In genomic region chr1:100699744-100700143, GRCh38 we compare ENCODE assay signal across 23 cellular contexts. TPM values are rescaled to one million over a fixed set of nuclear protein-coding genes. Genes with fewer than 3 reads are reported as not detected.
DNase-seq lines count a peak whose midpoint lies in the region; ATAC-seq and TF ChIP-seq lines count a peak whose summit lies in the region.
"Had no signal": no experiment of that assay in that cellular context is flagged by ENCODE, and none has a peak within 500 bp of the region (broad histone marks: within the 10 kb centered on the region; RNA-seq: fewer than 3 reads in every experiment).

No MANE protein-coding gene starts in this region.

- no peaks in the 10 kb centered on the region for H3F3A ChIP-seq in smooth muscle cell (ENCODE audit: low read depth)

- H3K27me3 ChIP-seq in ascending aorta = no peaks in the 10 kb centered on the region
- H3K27me3 ChIP-seq in smooth muscle cell (ENCODE audit: low read depth) = no peaks in the 10 kb centered on the region
- H3K27me3 ChIP-seq: testis had no signal

- BruUV-seq in OCI-LY7 (replicated peaks; lab: Mats Ljungman, UMichigan) = no TSS peak

- peak overlapping the region; percentile 8 for H3K4me2 ChIP-seq in smooth muscle cell
- no peak overlapping the region for H3K4me2 ChIP-seq in OCI-LY7 (ENCODE audit: low read length)

- POLR2A ChIA-PET in OCI-LY7 (lab: Charles Lee) = no interaction called here

- H3K27ac ChIP-seq in ascending aorta (peak overlapping the region; percentile 57 to 64), smooth muscle cell (ENCODE audit: low read depth) (peak overlapping the region; percentile 21), OCI-LY7 (ENCODE audit: low read depth, low read length, poor library complexity, severe bottlenecking) (no peak overlapping the region)
- H3K27ac ChIP-seq: coronary artery, prostate gland, testis had no signal

- H3K9me3 ChIP-seq in ascending aorta (peaks cover 0 to 8% of the 10 kb centered on the region in 2 donors), smooth muscle cell (replicated peaks; ENCODE audit: low read depth) (no peaks in the 10 kb centered on the region), OCI-LY7 (ENCODE audit: low read length) (no peaks in the 10 kb centered on the region)
- H3K9me3 ChIP-seq: prostate gland, testis had no signal

- 68% methylated on average over 1 of the region's 1 CpG for WGBS in smooth muscle cell (ENCODE audit: low lambda C conversion rate)

- CTCF ChIA-PET in OCI-LY7 (lab: Charles Lee; ENCODE audit: unreplicated experiment) = no interaction called here

- H2AFZ ChIP-seq in smooth muscle cell (ENCODE audit: low read depth) = peak overlapping the region; percentile 40
- H2AFZ ChIP-seq in OCI-LY7 (ENCODE audit: low read length) = no peak overlapping the region

- H3K36me3 ChIP-seq in ascending aorta (no peaks in the 10 kb centered on the region), smooth muscle cell (ENCODE audit: low read depth) (no peaks in the 10 kb centered on the region), OCI-LY7 (ENCODE audit: insufficient read depth, low read length) (no peaks in the 10 kb centered on the region)
- H3K36me3 ChIP-seq: prostate gland had no signal

- H3K9me2 ChIP-seq in OCI-LY7 (ENCODE audit: insufficient read depth, low read length) = no peaks in the 10 kb centered on the region; the same call in none of the 2 replicates

- TF ChIP-seq CTCF in ascending aorta (IDR thresholded peaks at IDR 0.05) (no peak), fibroblast of pulmonary artery (IDR thresholded peaks at IDR 0.05; ENCODE audit: low read length, missing control alignments) (no peak), smooth muscle cell (IDR thresholded peaks at IDR 0.05; ENCODE audit: borderline replicate concordance, insufficient read depth, poor library complexity, severe bottlenecking) (no peak), OCI-LY7 (conservative IDR thresholded peaks at IDR 0.05; ENCODE audit: low read length) (no peak)

- intact Hi-C loops in ascending aorta (cut with DNase I) = no loop called here
- intact Hi-C loops in OCI-LY7 (cut with micrococcal nuclease; ENCODE audit: unreplicated experiment) = no loop called here

- peaks cover 0 to 29% of the 10 kb centered on the region in 2 donors for H3K4me1 ChIP-seq in ascending aorta
- H3K4me1 ChIP-seq in smooth muscle cell (ENCODE audit: low read depth) = no peaks in the 10 kb centered on the region
- H3K4me1 ChIP-seq in OCI-LY7 (ENCODE audit: insufficient read depth, low read length, poor library complexity, severe bottlenecking) = no peaks in the 10 kb centered on the region
- H3K4me1 ChIP-seq: prostate gland, testis had no signal

- no peak overlapping the region for H3K4me3 ChIP-seq in ascending aorta
- H3K4me3 ChIP-seq in fibroblast of pulmonary artery (replicated peaks; ENCODE audit: low read depth, low read length) = no peak overlapping the region
- H3K4me3 ChIP-seq in smooth muscle cell = no peak overlapping the region
- no peak overlapping the region for H3K4me3 ChIP-seq in OCI-LY7 (ENCODE audit: low read depth, low read length, poor library complexity, severe bottlenecking)
- H3K4me3 ChIP-seq: coronary artery, GM12878, prostate gland, testis had no signal

- DNase-seq in EL (peak; percentile 9), ascending aorta (ENCODE audit: low spot score in 2 of 2) (no peak), fibroblast of pulmonary artery (ENCODE audit: low read depth) (peak; percentile 33), smooth muscle cell (lab: John Stamatoyannopoulos, UW; ENCODE audit: unreplicated experiment) (no peak), OCI-LY7 (ENCODE audit: low spot score) (no peak)
- DNase-seq: activated CD4-positive, alpha-beta T cell treated with anti-CD3 and anti-CD28 coated beads for 48 hours; CD8-positive, alpha-beta T cell; DMS153; left ventricle myocardium superior; NCI-H1105; NCI-H2029; OCI-M1; Right ventricle myocardium superior; small intestine; stimulated activated naive B cell treated with anti-CD40 and anti-IgM and Interleukin-4, amounts not matched to agents 10 μg/mL and 1 μg/mL and 100 μg/mL, for 72 hours; testis had no signal

- H3K9ac ChIP-seq in smooth muscle cell (ENCODE audit: low read depth) = no peak overlapping the region

- H4K20me1 ChIP-seq in smooth muscle cell (ENCODE audit: low read depth) = no peaks in the 10 kb centered on the region
- no peaks in the 10 kb centered on the region for H4K20me1 ChIP-seq in OCI-LY7 (ENCODE audit: insufficient read depth, low read length)

- H3K79me2 ChIP-seq in smooth muscle cell (ENCODE audit: low read depth) = no peaks in the 10 kb centered on the region
- no peaks in the 10 kb centered on the region for H3K79me2 ChIP-seq in OCI-LY7 (ENCODE audit: insufficient read depth, low read depth, low read length)

- no peak for ATAC-seq in GM19463 (IDR thresholded peaks at IDR 0.05; ENCODE audit: unreplicated experiment)
- ATAC-seq in HG02798 (IDR thresholded peaks at IDR 0.05; ENCODE audit: poor library complexity, unreplicated experiment) = no peak
- no peak for ATAC-seq in GM21619 (IDR thresholded peaks at IDR 0.05; ENCODE audit: unreplicated experiment)
- ATAC-seq: activated naive CD4-positive, alpha-beta T cell treated with anti-CD3 and anti-CD28 coated beads, Interleukin-2, amount 50 U/mL, for 72 hours; CD8-positive, alpha-beta T cell; GM12878; left ventricle myocardium superior; stimulated activated naive B cell treated with anti-CD40 and anti-IgM and Interleukin-4, amounts not matched to agents 10 μg/mL and 1 μg/mL and 100 μg/mL, for 72 hours had no signal

RNA-seq across cellular contexts. Expression of gene VCAM1, which starts 19.8 kb away (rescaled TPM):
- total RNA-seq in ascending aorta = 9.8 TPM
- total RNA-seq in smooth muscle cell = 105 and 127 TPM in 2 replicates
- polyA plus RNA-seq in smooth muscle cell = 48.6 and 63.8 TPM in 2 replicates
- total RNA-seq in OCI-LY7 (2014; rRNA removed; shearing (Covaris generic)) = not detected in 2 replicates
- not detected in 2 replicates for total RNA-seq in OCI-LY7 (2022)

Comparison
In these comparisons a context has a peak if more than half of its experiments do, and no peak if none do; other contexts are left out.
1. DNase-seq: peak in EL (single experiment) and fibroblast of pulmonary artery (single experiment); none in ascending aorta (0 of 2), smooth muscle cell (single experiment) and OCI-LY7 (single experiment).
2. RNA of gene VCAM1, which starts 19.8 kb away (total RNA-seq): 105 to 127 TPM in smooth muscle cell and 9.8 TPM in ascending aorta (single experiment); not detected in OCI-LY7; every median in the first group is over 10 times any median in the second.